13 cellular contexts compared by ENCODE assay signal in genomic region chr17:38914741-38915638, GRCh38. TPM values are rescaled to one million over a fixed set of nuclear protein-coding genes. Genes with fewer than 3 reads are reported as not detected.
DNase-seq lines count a peak whose midpoint lies in the region; TF ChIP-seq lines count a peak whose summit lies in the region.
"Had no signal": no experiment of that assay in that cellular context is flagged by ENCODE, and none has a peak within 500 bp of the region (broad histone marks: within the 10 kb centered on the region; RNA-seq: fewer than 3 reads in every experiment).

No MANE protein-coding gene starts in this region.

- H3K9me3 ChIP-seq in neural progenitor cell (ENCODE audit: low read depth), result no peaks in the 10 kb centered on the region

- no peaks in the 10 kb centered on the region for H3K27me3 Mint-ChIP-seq in activated naive CD4-positive, alpha-beta T cell treated with anti-CD3 and anti-CD28 coated beads, Interleukin-2, amount 50 U/mL, for 24 hours
- H3K27me3 Mint-ChIP-seq in activated naive CD8-positive, alpha-beta T cell, result no peaks in the 10 kb centered on the region
- H3K27me3 Mint-ChIP-seq in type B pancreatic cell (no peaks in the 10 kb centered on the region), neural progenitor cell (ENCODE audit: insufficient read depth, low read depth) (peaks cover 6% of the 10 kb centered on the region)

- intact Hi-C loops in lower leg skin (cut with DNase I; ENCODE audit: low total_unique reads), result no loop called here

- peak overlapping the region; percentile 62 for H3K27ac Mint-ChIP-seq in activated naive CD4-positive, alpha-beta T cell treated with anti-CD3 and anti-CD28 coated beads, Interleukin-2, amount 50 U/mL, for 24 hours
- H3K27ac Mint-ChIP-seq in activated naive CD8-positive, alpha-beta T cell, result peak overlapping the region; percentile 58
- H3K27ac Mint-ChIP-seq in type B pancreatic cell (no peak overlapping the region), neural progenitor cell (no peak overlapping the region)

- no peaks in the 10 kb centered on the region for H3K79me2 ChIP-seq in neural progenitor cell (ENCODE audit: low read depth)

- H3K36me3 ChIP-seq in neural progenitor cell, result no peaks in the 10 kb centered on the region

- H3K9me3 Mint-ChIP-seq in activated naive CD4-positive, alpha-beta T cell treated with anti-CD3 and anti-CD28 coated beads, Interleukin-2, amount 50 U/mL, for 24 hours, result no peaks in the 10 kb centered on the region
- H3K9me3 Mint-ChIP-seq in activated naive CD8-positive, alpha-beta T cell (ENCODE audit: low read depth), result no peaks in the 10 kb centered on the region
- H3K9me3 Mint-ChIP-seq in type B pancreatic cell, result no peaks in the 10 kb centered on the region
- no peaks in the 10 kb centered on the region for H3K9me3 Mint-ChIP-seq in neural progenitor cell

- peaks cover 6% of the 10 kb centered on the region for H3K4me1 Mint-ChIP-seq in activated naive CD4-positive, alpha-beta T cell treated with anti-CD3 and anti-CD28 coated beads, Interleukin-2, amount 50 U/mL, for 24 hours
- peaks cover 9% of the 10 kb centered on the region for H3K4me1 Mint-ChIP-seq in activated naive CD8-positive, alpha-beta T cell (ENCODE audit: low read depth)
- no peaks in the 10 kb centered on the region for H3K4me1 Mint-ChIP-seq in type B pancreatic cell (ENCODE audit: unreplicated experiment)
- peaks cover 2% of the 10 kb centered on the region for H3K4me1 Mint-ChIP-seq in neural progenitor cell

- no peak for TF ChIP-seq CTCF in lower leg skin (IDR thresholded peaks at IDR 0.05)
- no peak for TF ChIP-seq CTCF in type B pancreatic cell (conservative IDR thresholded peaks at IDR 0.05)
- TF ChIP-seq CTCF in neural progenitor cell (IDR thresholded peaks at IDR 0.05), result no peak
- no peak for TF ChIP-seq CTCF in foreskin fibroblast (IDR thresholded peaks at IDR 0.05; ENCODE audit: low read depth, low read length)

- DNase-seq in activated naive CD4-positive, alpha-beta T cell (lab: John Stamatoyannopoulos, UW), result no peak
- DNase-seq in lower leg skin (ENCODE audit: low spot score in 2 of 2) (peak; percentile 12 to 77), type B pancreatic cell (ENCODE audit: extremely low spot score, unreplicated experiment) (peak; percentile 54), neural progenitor cell (ENCODE audit: low spot score) (no peak), NCI-H510A (lab: John Stamatoyannopoulos, UW) (no peak), foreskin fibroblast (no peak)
- DNase-seq: foreskin keratinocyte, NCI-H2081 treated with DMSO at 0.1 percent for 48 hours had no signal

- no peaks in the 10 kb centered on the region for H3K27me3 ChIP-seq in neural progenitor cell
- H3K27me3 ChIP-seq: foreskin keratinocyte had no signal

- H3K9ac ChIP-seq in neural progenitor cell, result no peak overlapping the region
- H3K9ac ChIP-seq: KMS-11 had no signal

- H4K20me1 ChIP-seq in neural progenitor cell (ENCODE audit: low read depth), result no peaks in the 10 kb centered on the region

- no peak overlapping the region for H3K27ac ChIP-seq in neural progenitor cell
- H3K27ac ChIP-seq: foreskin keratinocyte, KMS-11 had no signal

- peaks cover 5% of the 10 kb centered on the region for H3F3A ChIP-seq in neural progenitor cell (ENCODE audit: low read depth)

- H3K4me2 ChIP-seq in neural progenitor cell, result no peak overlapping the region
- H3K4me2 ChIP-seq: KMS-11 had no signal

- H3K4me1 ChIP-seq in neural progenitor cell, result no peaks in the 10 kb centered on the region
- H3K4me1 ChIP-seq: foreskin keratinocyte had no signal

- H3K4me3 Mint-ChIP-seq in activated naive CD4-positive, alpha-beta T cell treated with anti-CD3 and anti-CD28 coated beads, Interleukin-2, amount 50 U/mL, for 24 hours, result no peak overlapping the region
- H3K4me3 Mint-ChIP-seq in activated naive CD8-positive, alpha-beta T cell, result no peak overlapping the region
- H3K4me3 Mint-ChIP-seq in type B pancreatic cell, result no peak overlapping the region
- H3K4me3 Mint-ChIP-seq in neural progenitor cell, result no peak overlapping the region

- peaks cover 7% of the 10 kb centered on the region for H3K36me3 Mint-ChIP-seq in activated naive CD4-positive, alpha-beta T cell treated with anti-CD3 and anti-CD28 coated beads, Interleukin-2, amount 50 U/mL, for 24 hours
- no peaks in the 10 kb centered on the region for H3K36me3 Mint-ChIP-seq in activated naive CD8-positive, alpha-beta T cell
- H3K36me3 Mint-ChIP-seq in type B pancreatic cell (peaks cover 14% of the 10 kb centered on the region), neural progenitor cell (peaks cover 17% of the 10 kb centered on the region)

- H2AFZ ChIP-seq in neural progenitor cell (replicated peaks), result no peak overlapping the region

- H3K4me3 ChIP-seq in lower leg skin (ENCODE audit: low read depth, poor library complexity, severe bottlenecking) (no peak overlapping the region), neural progenitor cell (no peak overlapping the region), foreskin fibroblast (ENCODE audit: low read depth in 1 of 2, low read length in 2 of 2) (no peak overlapping the region)

- WGBS in lower leg skin, 2 donors, result 76 to 78% methylated on average over 20 of the region's 20 CpGs

- TF ChIP-seq POLR2A in lower leg skin (IDR thresholded peaks at IDR 0.05), result no peak

RNA-seq across cellular contexts. Expression of gene LASP1, which starts 45.1 kb away (rescaled TPM):
- total RNA-seq in lower leg skin, result 10 to 100 TPM; 51.8 to 76.2 (median 63.9) TPM
- 159 and 210 TPM in 2 replicates for total RNA-seq in type B pancreatic cell (ENCODE audit: low replicate concordance)
- 45.2 and 85.1 TPM in 2 replicates for total RNA-seq in neural progenitor cell (ENCODE audit: low replicate concordance)

RNA-seq across cellular contexts. Expression of gene FBXO47, which starts 52.2 kb away (rescaled TPM):
- total RNA-seq in lower leg skin (not detected), type B pancreatic cell (ENCODE audit: low replicate concordance) (not detected in 2 replicates), neural progenitor cell (ENCODE audit: low replicate concordance) (not detected in 2 replicates)
- total RNA-seq: foreskin keratinocyte, posterior vena cava, temporal lobe had no signal

Comparison
In these comparisons a context has a peak if more than half of its experiments do, and no peak if none do; other contexts are left out.
1. H3K27ac Mint-ChIP-seq: peak in activated naive CD4-positive, alpha-beta T cell treated with anti-CD3 and anti-CD28 coated beads, Interleukin-2, amount 50 U/mL, for 24 hours (single experiment) and activated naive CD8-positive, alpha-beta T cell (single experiment); none in type B pancreatic cell (single experiment) and neural progenitor cell (single experiment).
2. DNase-seq: peak in lower leg skin (2 of 2) and type B pancreatic cell (single experiment); none in activated naive CD4-positive, alpha-beta T cell (0 of 4), neural progenitor cell (single experiment), NCI-H510A (single experiment) and foreskin fibroblast (0 of 2).